In the genomic region with DNA sequence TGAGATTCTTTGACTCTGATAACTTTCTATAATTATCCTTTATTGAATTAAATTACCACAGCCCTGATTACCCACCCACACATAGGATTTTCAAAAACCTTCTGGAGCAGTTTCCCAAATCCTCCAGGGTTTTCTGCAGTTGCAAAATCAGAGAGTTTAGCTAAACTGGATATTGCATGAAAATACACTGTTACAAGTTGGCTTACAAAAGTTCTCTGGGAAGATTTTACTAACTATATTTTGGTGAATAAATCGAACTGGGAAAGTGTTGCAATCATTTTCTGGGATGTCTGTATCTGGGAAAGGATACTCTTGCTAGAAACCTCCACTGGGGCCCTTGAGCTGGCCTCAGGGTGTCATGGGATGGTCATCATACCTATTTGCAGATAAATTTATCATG, we compare ENCODE assay signal across 18 cellular contexts.
"Had no signal": no experiment of that assay in that cellular context is flagged by ENCODE, and none has a peak within 500 bp of the region (broad histone marks: within the 10 kb centered on the region; RNA-seq: fewer than 3 reads in every experiment).

No MANE protein-coding gene starts in this region.

- H3K36me3 Mint-ChIP-seq: activated CD4-positive, alpha-beta memory T cell treated with anti-CD3 and anti-CD28 coated beads for 36 hours; activated CD8-positive, alpha-beta memory T cell treated with anti-CD3 and anti-CD28 coated beads, Interleukin-2, amount 10 ng/mL, durations not matched to agents 7 days and 5 days; activated naive CD8-positive, alpha-beta T cell; natural killer cell had no signal

- H3K4me1 Mint-ChIP-seq: activated B cell treated with CpG ODN at 0.5 μM for 24 hours; activated CD8-positive, alpha-beta memory T cell treated with anti-CD3 and anti-CD28 coated beads, Interleukin-2, amount 10 ng/mL, durations not matched to agents 7 days and 5 days; natural killer cell had no signal

- H3K4me3 ChIP-seq: body of pancreas, hepatocyte, suprapubic skin, transverse colon, uterus had no signal

- H3K27me3 ChIP-seq: body of pancreas, suprapubic skin, uterus had no signal

- H3K27ac ChIP-seq: body of pancreas, epithelial cell of prostate, hepatocyte, suprapubic skin, transverse colon, uterus had no signal

- DNase-seq: activated B cell treated with CpG ODN at 0.5 μM for 24 hours; activated CD4-positive, alpha-beta memory T cell treated with anti-CD3 and anti-CD28 coated beads for 36 hours; activated CD4-positive, alpha-beta T cell treated with anti-CD3 and anti-CD28 coated beads for 4 hours; activated CD8-positive, alpha-beta memory T cell treated with anti-CD3 and anti-CD28 coated beads, Interleukin-2, amount 10 ng/mL, durations not matched to agents 7 days and 5 days; amniotic stem cell; body of pancreas; effector memory CD8-positive, alpha-beta T cell; left cardiac atrium; natural killer cell; posterior cingulate gyrus; retina; stimulated activated naive CD8-positive, alpha-beta T cell treated with anti-CD3 and anti-CD28 coated beads, Interleukin-15, Interleukin-2, amounts not matched to agents 100 U/mL and 50 U/mL, for 24 hours; transverse colon; uterus had no signal

- H3K4me3 Mint-ChIP-seq: activated B cell treated with CpG ODN at 0.5 μM for 24 hours; activated CD4-positive, alpha-beta memory T cell treated with anti-CD3 and anti-CD28 coated beads for 36 hours; activated CD8-positive, alpha-beta memory T cell treated with anti-CD3 and anti-CD28 coated beads, Interleukin-2, amount 10 ng/mL, durations not matched to agents 7 days and 5 days; activated naive CD8-positive, alpha-beta T cell; effector memory CD8-positive, alpha-beta T cell; natural killer cell had no signal

- ATAC-seq: activated CD8-positive, alpha-beta memory T cell treated with anti-CD3 and anti-CD28 coated beads, Interleukin-2, amount 10 ng/mL, durations not matched to agents 7 days and 5 days; body of pancreas; effector memory CD8-positive, alpha-beta T cell; natural killer cell; stimulated activated naive CD8-positive, alpha-beta T cell treated with anti-CD3 and anti-CD28 coated beads, Interleukin-15, Interleukin-2, amounts not matched to agents 100 U/mL and 50 U/mL, for 24 hours had no signal

- H2AFZ ChIP-seq: hepatocyte had no signal

- H3K4me2 ChIP-seq: hepatocyte had no signal

- H3K4me1 ChIP-seq: suprapubic skin, transverse colon, uterus had no signal

- H3K27ac Mint-ChIP-seq: activated B cell treated with CpG ODN at 0.5 μM for 24 hours; activated CD4-positive, alpha-beta memory T cell treated with anti-CD3 and anti-CD28 coated beads for 36 hours; activated CD8-positive, alpha-beta memory T cell treated with anti-CD3 and anti-CD28 coated beads, Interleukin-2, amount 10 ng/mL, durations not matched to agents 7 days and 5 days; activated naive CD8-positive, alpha-beta T cell; effector memory CD8-positive, alpha-beta T cell; natural killer cell had no signal

- H3K36me3 ChIP-seq: suprapubic skin, transverse colon, uterus had no signal

- H3K9me3 ChIP-seq: body of pancreas, suprapubic skin, transverse colon, uterus had no signal
